Comparison of ENCODE assay signal across 8 cellular contexts in the genomic region with DNA sequence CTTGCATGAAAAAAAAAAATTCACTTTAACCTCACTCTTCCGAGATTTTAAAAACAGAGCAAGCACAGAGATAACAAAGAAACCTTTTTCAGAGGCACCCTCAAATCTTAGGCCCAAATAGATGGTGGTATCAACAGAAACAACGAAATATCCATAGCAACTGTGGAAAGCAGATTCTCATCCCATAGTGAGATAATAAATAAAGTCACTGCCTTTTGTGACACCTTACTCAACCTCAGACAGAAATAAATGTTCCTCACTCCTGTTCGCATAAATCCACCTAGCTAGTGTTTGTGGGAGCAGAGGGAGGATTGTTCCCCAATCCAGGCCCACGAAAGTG.
DNase-seq lines count a peak whose midpoint lies in the region; ATAC-seq and TF ChIP-seq lines count a peak whose summit lies in the region.

No MANE protein-coding gene starts in this region.

- H3K9me3 ChIP-seq in neutrophil: no peaks in the 10 kb centered on the region

- H3K27ac ChIP-seq in dorsolateral prefrontal cortex: peak overlapping the region; percentile 84 to 99 (median 96)
- peak overlapping the region; percentile 85 for H3K27ac ChIP-seq in neutrophil

- H3K36me3 ChIP-seq in neutrophil: no peaks in the 10 kb centered on the region

- H3K27me3 ChIP-seq in dorsolateral prefrontal cortex (no peaks in the 10 kb centered on the region), neutrophil (no peaks in the 10 kb centered on the region)

- peaks cover 31 to 42% of the 10 kb centered on the region in 2 experiments for H3K4me1 ChIP-seq in neutrophil (ENCODE audit: control insufficient read depth in 1 of 2, insufficient read depth in 1 of 2, low read depth in 1 of 2, low read length in 1 of 2)

- TF ChIP-seq CTCF in dorsolateral prefrontal cortex (IDR thresholded peaks at IDR 0.05 in 54 of 56, conservative IDR thresholded peaks at IDR 0.05 in 2 of 56; ENCODE audit: low read depth in 1 of 56, partially characterized antibody in 56 of 56): no peak
- TF ChIP-seq CTCF in neutrophil (IDR thresholded peaks at IDR 0.05): no peak

- no peak for ATAC-seq in HG03280 (IDR thresholded peaks at IDR 0.05; ENCODE audit: unreplicated experiment)
- no peak for ATAC-seq in left colon

- H3K4me3 ChIP-seq in dorsolateral prefrontal cortex: peak overlapping the region in 13 of 59 donors; percentile 6 to 48 (median 37)
- H3K4me3 ChIP-seq in neutrophil (ENCODE audit: low read depth in 1 of 2, low read length in 1 of 2): no peak overlapping the region

- intact Hi-C loops in dorsolateral prefrontal cortex (cut with DNase I) (loop anchor here in 1 of 2 donors (10.0 kb wide), 1 partner anchor 54 kb away; no protein-coding TSS in a partner anchor), left colon (cut with DNase I, micrococcal nuclease) (no loop called here)

- DNase-seq in A172 (ENCODE audit: low spot score): peak; percentile 26
- peak; percentile 19 for DNase-seq in M059J (ENCODE audit: low read depth)
- no peak for DNase-seq in dorsolateral prefrontal cortex
- no peak for DNase-seq in globus pallidus (ENCODE audit: low spot score)
- no peak for DNase-seq in left colon
- no peak for DNase-seq in stimulated activated CD8-positive, alpha-beta memory T cell treated with anti-CD3 and anti-CD28 coated beads, Interleukin-4, amount 100 ng/mL, for 48 hours

Comparison
In these comparisons a context has a peak if more than half of its experiments do, and no peak if none do; other contexts are left out.
1. DNase-seq: peak in A172 (single experiment) and M059J (single experiment); none in dorsolateral prefrontal cortex (0 of 10), globus pallidus (single experiment), left colon (0 of 2) and stimulated activated CD8-positive, alpha-beta memory T cell treated with anti-CD3 and anti-CD28 coated beads, Interleukin-4, amount 100 ng/mL, for 48 hours (single experiment).